ENCODE assay signal across 8 cellular contexts in the genomic region with DNA sequence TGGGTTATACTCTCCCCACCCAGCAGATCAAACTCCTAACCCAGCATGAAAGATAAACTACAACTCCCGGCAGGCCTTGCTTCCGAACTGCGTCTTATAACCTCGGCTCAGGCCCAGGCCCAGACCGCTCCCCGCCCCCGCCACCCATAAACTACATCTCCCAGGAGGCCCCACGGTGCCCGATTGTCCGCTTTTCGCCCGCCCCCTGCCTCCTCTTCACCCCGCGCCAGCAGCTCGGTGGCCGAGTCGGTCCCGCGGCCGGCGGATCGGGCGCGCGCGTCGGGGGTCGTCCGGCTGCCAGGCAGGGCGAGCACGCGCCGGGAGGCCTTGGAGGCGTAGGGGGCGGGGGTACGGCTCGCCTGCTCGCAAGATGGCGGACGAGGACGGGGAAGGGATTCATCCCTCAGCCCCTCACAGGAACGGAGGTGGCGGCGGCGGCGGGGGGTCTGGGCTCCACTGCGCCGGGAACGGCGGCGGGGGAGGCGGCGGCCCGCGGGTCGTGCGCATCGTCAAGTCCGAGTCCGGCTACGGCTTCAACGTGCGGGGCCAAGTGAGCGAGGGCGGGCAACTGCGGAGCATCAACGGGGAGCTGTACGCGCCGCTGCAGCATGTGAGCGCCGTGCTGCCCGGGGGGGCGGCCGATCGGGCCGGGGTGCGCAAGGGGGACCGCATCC. TPM values are rescaled to one million over a fixed set of nuclear protein-coding genes. Genes with fewer than 3 reads are reported as not detected.
A peak's percentile ranks its signal among the peaks of the same experiment; 100 is the strongest.
DNase-seq lines count a peak whose midpoint lies in the region; ATAC-seq and TF ChIP-seq lines count a peak whose summit lies in the region.

A gene (plus strand): TSS at position 219 of the 674 bp plus-strand sequence. CDS start 152 bp downstream, at position 371.

- no peaks in the 10 kb centered on the region for H3K9me3 Mint-ChIP-seq in activated T-cell treated with anti-CD3 and anti-CD28 coated beads, Interleukin-2, amount 50 U/mL, for 72 hours

- intact Hi-C loops in esophagus muscularis mucosa (cut with DNase I), result no loop called here

- peak within 1 kb of the TSS; percentile 86 for H3K9ac ChIP-seq in GM23248

- DNase-seq in GM23248 (peak; percentile 96), Kasumi-1 (lab: John Stamatoyannopoulos, UW) (peak; percentile 90 to 95), RKO (ENCODE audit: low spot score) (peak; percentile 94), esophagus muscularis mucosa (ENCODE audit: extremely low spot score) (peak; percentile 99), myocyte (ENCODE audit: low read depth) (peak; percentile 95)
- DNase-seq in activated T-cell treated with anti-CD3 and anti-CD28 coated beads, Interleukin-2, amount 50 U/mL, for 72 hours, result peak; percentile 84 to 88
- peak; percentile 73 to 86 for DNase-seq in stimulated activated CD8-positive, alpha-beta memory T cell treated with anti-CD3 and anti-CD28 coated beads, Interleukin-7, amount 100 ng/mL, for 48 hours (ENCODE audit: extremely low read depth in 1 of 2, low read depth in 1 of 2)

- 0 to 1% methylated on average over 38 to 79 of the region's 79 CpGs for WGBS in GM23248 (ENCODE audit: low coverage in 1 of 2, low lambda C conversion rate in 2 of 2, missing lambda C conversion rate in 2 of 2), 2 experiments
- 0% methylated on average over 1 of the region's 79 CpGs for WGBS in esophagus muscularis mucosa

- peak; percentile 94 to 96 for ATAC-seq in activated T-cell treated with anti-CD3 and anti-CD28 coated beads, Interleukin-2, amount 50 U/mL, for 72 hours (replicated peaks in 1 of 2)

- H3K36me3 Mint-ChIP-seq in activated T-cell treated with anti-CD3 and anti-CD28 coated beads, Interleukin-2, amount 50 U/mL, for 72 hours (ENCODE audit: insufficient read depth in 2 of 2), result peaks cover 8 to 10% of the 10 kb centered on the region in 2 donors

- H4K20me1 ChIP-seq in DOHH2 (ENCODE audit: control insufficient read depth, insufficient read depth, low read depth, low read length), result 0 out of 2 replicates have a peak, but pooled peaks cover 3% of the 10 kb centered on the region
- no peaks in the 10 kb centered on the region for H4K20me1 ChIP-seq in GM23248 (ENCODE audit: insufficient read depth)

- TF ChIP-seq EP300 in esophagus muscularis mucosa (IDR thresholded peaks at IDR 0.05), result no peak

- H3K9me2 ChIP-seq in DOHH2 (replicated peaks; ENCODE audit: control insufficient read depth, low read length) (no peaks in the 10 kb centered on the region), GM23248 (ENCODE audit: insufficient read depth) (no peaks in the 10 kb centered on the region)

- TF ChIP-seq CTCF in DOHH2 (IDR thresholded peaks at IDR 0.05; ENCODE audit: low read depth, low read length, poor library complexity, severe bottlenecking) (no peak), esophagus muscularis mucosa (IDR thresholded peaks at IDR 0.05) (no peak)

- TF ChIP-seq POLR2A in esophagus muscularis mucosa (IDR thresholded peaks at IDR 0.05; ENCODE audit: low read depth), result peak; percentile 50

- H3K4me3 ChIP-seq in DOHH2 (ENCODE audit: low read length) (peak within 1 kb of the TSS; percentile 98), GM23248 (peak within 1 kb of the TSS; percentile 76), esophagus muscularis mucosa (peak within 1 kb of the TSS; percentile 92 to 100 (median 94))

- peak within 1 kb of the TSS; percentile 91 to 96 for H3K4me3 Mint-ChIP-seq in activated T-cell treated with anti-CD3 and anti-CD28 coated beads, Interleukin-2, amount 50 U/mL, for 72 hours

- peaks cover 3% of the 10 kb centered on the region for H3K36me3 ChIP-seq in DOHH2 (ENCODE audit: control insufficient read depth, low read length)
- H3K36me3 ChIP-seq in GM23248 (ENCODE audit: low read depth), result no peaks in the 10 kb centered on the region
- no peaks in the 10 kb centered on the region for H3K36me3 ChIP-seq in esophagus muscularis mucosa

- H3K9me3 ChIP-seq in DOHH2 (ENCODE audit: control insufficient read depth, insufficient read depth, low read length), result no peaks in the 10 kb centered on the region
- H3K9me3 ChIP-seq in GM23248 (ENCODE audit: low read depth), result no peaks in the 10 kb centered on the region
- no peaks in the 10 kb centered on the region for H3K9me3 ChIP-seq in esophagus muscularis mucosa

- no peak within 1 kb of the TSS; the same call in 1 of the 2 replicates for H3K27ac ChIP-seq in DOHH2 (ENCODE audit: low read depth, low read length)
- H3K27ac ChIP-seq in GM23248, result peak within 1 kb of the TSS; percentile 65
- peak within 1 kb of the TSS; percentile 96 to 99 (median 98) for H3K27ac ChIP-seq in esophagus muscularis mucosa (replicated peaks in 1 of 4)

- H3K27me3 Mint-ChIP-seq in activated T-cell treated with anti-CD3 and anti-CD28 coated beads, Interleukin-2, amount 50 U/mL, for 72 hours (ENCODE audit: low read depth), result peaks cover 6% of the 10 kb centered on the region

- H3K79me2 ChIP-seq in DOHH2 (ENCODE audit: control insufficient read depth, low read length), result peaks cover 45% of the 10 kb centered on the region
- peaks cover 46% of the 10 kb centered on the region for H3K79me2 ChIP-seq in GM23248 (ENCODE audit: insufficient read depth)

- in situ Hi-C loops in GM23248 (cut with MboI), result no loop called here

- H3K4me2 ChIP-seq in DOHH2 (ENCODE audit: low read length) (peak within 1 kb of the TSS; percentile 99), GM23248 (ENCODE audit: unreplicated experiment) (peak within 1 kb of the TSS; percentile 90)

- H3F3A ChIP-seq in DOHH2 (ENCODE audit: control insufficient read depth, insufficient read depth), result no peaks in the 10 kb centered on the region; the same call in 1 of the 2 replicates
- peaks cover 8% of the 10 kb centered on the region; the same call in 1 of the 2 replicates for H3F3A ChIP-seq in GM23248 (ENCODE audit: insufficient read depth)

- peak within 1 kb of the TSS; percentile 85 for H2AFZ ChIP-seq in GM23248

- H3K27ac Mint-ChIP-seq in activated T-cell treated with anti-CD3 and anti-CD28 coated beads, Interleukin-2, amount 50 U/mL, for 72 hours, result peak within 1 kb of the TSS; percentile 87

- 0 out of 2 replicates have a peak, but pooled peaks cover 2% of the 10 kb centered on the region for H3K27me3 ChIP-seq in DOHH2 (ENCODE audit: control insufficient read depth, low read length)
- H3K27me3 ChIP-seq in GM23248 (replicated peaks; ENCODE audit: insufficient read depth), result no peaks in the 10 kb centered on the region
- H3K27me3 ChIP-seq in esophagus muscularis mucosa, result no peaks in the 10 kb centered on the region

- peaks cover 18% of the 10 kb centered on the region for H3K4me1 ChIP-seq in DOHH2 (ENCODE audit: control insufficient read depth, low read length)
- peaks cover 34% of the 10 kb centered on the region for H3K4me1 ChIP-seq in GM23248 (ENCODE audit: insufficient read depth)
- peaks cover 12 to 63% (median 56%) of the 10 kb centered on the region in 4 donors for H3K4me1 ChIP-seq in esophagus muscularis mucosa

- peaks cover 47% of the 10 kb centered on the region for H3K4me1 Mint-ChIP-seq in activated T-cell treated with anti-CD3 and anti-CD28 coated beads, Interleukin-2, amount 50 U/mL, for 72 hours (ENCODE audit: low read depth)

RNA-seq across cellular contexts. Expression of the gene that starts here (rescaled TPM):
- total RNA-seq in GM23248 (2014; rRNA removed; shearing (Covaris generic)), result 12.0 and 14.8 TPM in 2 replicates
- 17.9 and 18.0 TPM in 2 replicates for polyA plus RNA-seq in GM23248 (2016; fragmentation: Nextera tagmentation; extraction: Ambion mirVana)
- 10 to 100 TPM; 30.3 to 34.8 TPM for total RNA-seq in activated T-cell treated with anti-CD3 and anti-CD28 coated beads, Interleukin-2, amount 50 U/mL, for 72 hours
- total RNA-seq in esophagus muscularis mucosa, result 10 to 100 TPM; 39.4 to 55.4 (median 49.6) TPM
- total RNA-seq in myocyte, result 27.9 and 29.6 TPM in 2 replicates
- polyA plus RNA-seq in myocyte (2012), result 17.3 TPM
